In genomic region chr11:43311791-43312607, GRCh38 we compare ENCODE assay signal across 8 cellular contexts. TPM values are rescaled to one million over a fixed set of nuclear protein-coding genes. Genes with fewer than 3 reads are reported as not detected.
DNase-seq lines count a peak whose midpoint lies in the region; ATAC-seq, FAIRE-seq and TF ChIP-seq lines count a peak whose summit lies in the region.

TSS of gene API5 (plus strand) at chr11:43311996. CDS start at chr11:43312128, 132 bp downstream.

- WGBS in pancreas, 2 donors, result 0 to 1% methylated on average over 60 of the region's 60 CpGs

- H3K4me3 ChIP-seq in pancreas (peak within 1 kb of the TSS; percentile 52 to 93 (median 74)), tibial artery (peak within 1 kb of the TSS; percentile 71 to 92)

- H3K36me3 ChIP-seq in pancreas, result no peaks in the 10 kb centered on the region
- no peaks in the 10 kb centered on the region for H3K36me3 ChIP-seq in tibial artery

- H3K27me3 ChIP-seq in pancreas, result no peaks in the 10 kb centered on the region
- H3K27me3 ChIP-seq in tibial artery, result no peaks in the 10 kb centered on the region

- FAIRE-seq in pancreas (lab: Jason Lieb, UNC), result peak; percentile 26

- DNase-seq in NCI-H1417 (lab: John Stamatoyannopoulos, UW), result peak; percentile 95 to 98 (median 98)
- DNase-seq in SW 1271 (lab: John Stamatoyannopoulos, UW), result peak; percentile 83 to 90
- peak; percentile 88 for DNase-seq in activated naive CD8-positive, alpha-beta T cell treated with anti-CD3 and anti-CD28 coated beads, Interleukin-2, amount 50 U/mL, for 16 hours (ENCODE audit: low read depth, low spot score)
- DNase-seq in Right ventricle myocardium superior, result peak; percentile 95
- peak; percentile 88 to 94 (median 90) for DNase-seq in pancreas
- peak; percentile 89 to 93 for DNase-seq in tibial artery

- H3K4me1 ChIP-seq in pancreas (peaks cover 17 to 26% (median 24%) of the 10 kb centered on the region in 3 donors), tibial artery (peaks cover 0 to 31% (median 21%) of the 10 kb centered on the region in 4 donors)

- peak within 1 kb of the TSS; percentile 22 to 82 (median 71) for H3K27ac ChIP-seq in pancreas
- peak within 1 kb of the TSS; percentile 87 for H3K27ac ChIP-seq in tibial artery

- TF ChIP-seq CTCF in GM12874 (IDR thresholded peaks at IDR 0.05; ENCODE audit: insufficient read depth, low read depth, low read length) (peak; percentile 82), pancreas (IDR thresholded peaks at IDR 0.05) (peak; percentile 35 to 64 (median 49)), tibial artery (IDR thresholded peaks at IDR 0.05) (peak; percentile 50 to 74)

- intact Hi-C loops in Right ventricle myocardium superior (cut with DNase I) (no loop called here), pancreas (cut with DNase I) (no loop called here), tibial artery (cut with DNase I; ENCODE audit: low total_unique reads) (no loop called here)

- H3K9me3 ChIP-seq in pancreas (no peaks in the 10 kb centered on the region), tibial artery (no peaks in the 10 kb centered on the region)

- ATAC-seq in HG02763 (IDR thresholded peaks at IDR 0.05; ENCODE audit: unreplicated experiment), result peak; percentile 99
- ATAC-seq in Right ventricle myocardium superior (ENCODE audit: poor library complexity), result peak; percentile 100
- ATAC-seq in pancreas, result peak; percentile 99 to 100 (median 100)

RNA-seq across cellular contexts. Expression of gene API5, which starts in this region (rescaled TPM):
- total RNA-seq in Right ventricle myocardium superior (36.2 TPM), pancreas (10 to 100 TPM; 33.3 to 52.0 (median 45.9) TPM)
- polyA plus RNA-seq in pancreas, result 10 to 100 TPM; 16.3 to 31.6 TPM

Comparison
In these comparisons a context has a peak if more than half of its experiments do, and no peak if none do; other contexts are left out.
1. Peak in every context shown above with its lines: DNase-seq, ATAC-seq, H3K4me3 ChIP-seq and H3K27ac ChIP-seq.